ENCODE assay signal across 12 cellular contexts in the genomic region with DNA sequence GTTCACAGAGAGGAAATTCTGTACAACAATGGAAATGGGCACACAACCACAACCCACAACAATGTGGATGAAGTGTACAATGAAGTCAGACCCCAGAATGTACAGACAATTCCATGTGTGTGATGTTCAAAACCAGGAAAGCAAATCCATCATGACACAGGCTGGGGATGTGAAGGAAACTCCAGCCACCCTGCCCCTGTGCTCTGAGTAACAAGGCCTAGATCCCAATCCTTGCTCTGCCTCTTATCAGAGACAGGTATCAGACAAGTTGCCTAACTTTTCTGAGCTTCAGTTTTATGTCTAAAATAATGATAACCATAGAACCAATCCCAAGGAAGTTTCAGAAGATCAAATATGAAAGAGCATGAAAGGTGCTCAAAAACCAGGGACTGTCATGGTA. TPM values are rescaled to one million over a fixed set of nuclear protein-coding genes. Genes with fewer than 3 reads are reported as not detected.
A peak's percentile ranks its signal among the peaks of the same experiment; 100 is the strongest.
DNase-seq lines count a peak whose midpoint lies in the region; ATAC-seq and TF ChIP-seq lines count a peak whose summit lies in the region.
"Had no signal": no experiment of that assay in that cellular context is flagged by ENCODE, and none has a peak within 500 bp of the region (broad histone marks: within the 10 kb centered on the region; RNA-seq: fewer than 3 reads in every experiment).

No MANE protein-coding gene starts in this region.

- no peaks in the 10 kb centered on the region for H3K9me3 Mint-ChIP-seq in Calu3 (ENCODE audit: low read depth, unreplicated experiment)
- H3K9me3 Mint-ChIP-seq in WTC11: no peaks in the 10 kb centered on the region

- TF ChIP-seq POLR2A in heart left ventricle (IDR thresholded peaks at IDR 0.05): no peak

- no peaks in the 10 kb centered on the region for H3K27me3 Mint-ChIP-seq in Calu3 (ENCODE audit: unreplicated experiment)
- H3K27me3 Mint-ChIP-seq in WTC11 (ENCODE audit: low read depth): peaks cover 2% of the 10 kb centered on the region; the same call in 1 of the 2 replicates

- intact Hi-C loops in Calu3 (cut with micrococcal nuclease; ENCODE audit: unreplicated experiment): loop anchor here (5.0 to 10.0 kb wide), 2 partner anchors 73 to 316 kb away; partner anchors contain the start of gene MAP1LC3B
- intact Hi-C loops in heart left ventricle (cut with DNase I): loop anchor here in 7 of 10 donors (5.0 to 10.0 kb wide), 4 partner anchors 43 to 316 kb away; partner anchors contain the start of genes MAP1LC3B (in 3 of the 7) and FBXO31 (in 1 of the 7)
- intact Hi-C loops in head of caudate nucleus (cut with DNase I): loop anchor here (5.0 to 10.0 kb wide), 2 partner anchors 63 to 316 kb away; partner anchors contain the start of gene FBXO31

- POLR2A ChIA-PET in WTC11 (lab: Charles Lee): no interaction called here

- CTCF ChIA-PET in Calu3 (lab: Charles Lee) (interaction anchor here (2.0 kb wide), 1 partner anchor 9 kb away, joined by 5 read pairs; no protein-coding TSS in a partner anchor), WTC11 (lab: Charles Lee) (interaction anchor here (1.5 kb wide), 1 partner anchor 21 kb away, joined by 7 read pairs; no protein-coding TSS in a partner anchor)

- no peaks in the 10 kb centered on the region for H3K4me1 ChIP-seq in iPS-20b (ENCODE audit: insufficient read depth, low read length)
- H3K4me1 ChIP-seq in heart left ventricle: peaks cover 0 to 17% (median 8%) of the 10 kb centered on the region in 12 donors

- H3K27ac ChIP-seq in 22Rv1 (peak overlapping the region; percentile 87; the same call in 1 of the 2 replicates), iPS-20b (ENCODE audit: low read length) (no peak overlapping the region), heart left ventricle (no peak overlapping the region)

- H3K4me3 Mint-ChIP-seq in Calu3 (ENCODE audit: low read depth, unreplicated experiment) (peak overlapping the region; percentile 98), WTC11 (peak overlapping the region; percentile 90)

- H3K4me3 ChIP-seq in iPS-20b (ENCODE audit: low read length) (0 out of 2 replicates have a peak overlapping the region, but pooled peaks have one; percentile 94), heart left ventricle (no peak overlapping the region)

- no peaks in the 10 kb centered on the region for H3K9me3 ChIP-seq in iPS-20b (ENCODE audit: insufficient read depth, low read depth, low read length)
- H3K9me3 ChIP-seq in heart left ventricle: no peaks in the 10 kb centered on the region
- H3K9me3 ChIP-seq: stomach had no signal

- H3K27me3 ChIP-seq in iPS-20b (ENCODE audit: insufficient read depth, low read length): no peaks in the 10 kb centered on the region
- H3K27me3 ChIP-seq in heart left ventricle: no peaks in the 10 kb centered on the region
- H3K27me3 ChIP-seq: stomach had no signal

- ATAC-seq in WTC11: no peak
- no peak for ATAC-seq in heart left ventricle
- ATAC-seq in left lobe of liver: no peak

- H3K27ac Mint-ChIP-seq in Calu3 (ENCODE audit: unreplicated experiment) (peak overlapping the region; percentile 94), WTC11 (no peak overlapping the region)

- no peaks in the 10 kb centered on the region for H3K36me3 ChIP-seq in iPS-20b (ENCODE audit: insufficient read depth, low read depth, low read length)
- H3K36me3 ChIP-seq in heart left ventricle: no peaks in the 10 kb centered on the region

- BruUV-seq in Calu3 (replicated peaks; lab: Mats Ljungman, UMichigan): no TSS peak

- no peak for TF ChIP-seq CTCF in 22Rv1 (IDR thresholded peaks at IDR 0.05)
- no peak for TF ChIP-seq CTCF in Calu3 (IDR thresholded peaks at IDR 0.05; ENCODE audit: unreplicated experiment)
- TF ChIP-seq CTCF in WTC11 (IDR thresholded peaks at IDR 0.05): no peak
- TF ChIP-seq CTCF in heart left ventricle (IDR thresholded peaks at IDR 0.05): no peak

- H3K9ac ChIP-seq in iPS-20b (ENCODE audit: low read depth, low read length): no peak overlapping the region

- H3K4me1 Mint-ChIP-seq in Calu3 (ENCODE audit: low read depth, unreplicated experiment) (peaks cover 14% of the 10 kb centered on the region), WTC11 (peaks cover 9% of the 10 kb centered on the region)

- H3K36me3 Mint-ChIP-seq in Calu3 (ENCODE audit: insufficient read depth, unreplicated experiment) (peaks cover 28% of the 10 kb centered on the region), WTC11 (no peaks in the 10 kb centered on the region)

- DNase-seq in Calu3 (no peak), WTC11 (ENCODE audit: low spot score) (no peak), heart left ventricle (no peak), A172 (ENCODE audit: low spot score) (no peak), left lobe of liver (ENCODE audit: low spot score) (no peak), head of caudate nucleus (no peak)
- DNase-seq: activated CD8-positive, alpha-beta memory T cell treated with anti-CD3 and anti-CD28 coated beads, Interleukin-2, amount 50 U/mL, for 4 hours; Kasumi-1; NCI-H2081; stomach had no signal

TF ChIP-seq in WTC11, 78 proteins besides CTCF, POLR2A, EP300 and RAD21:
- TF ChIP-seq PRRX2 (CRISPR knock-in tag; IDR thresholded peaks at IDR 0.05): no peak
- TF ChIP-seq, protein P1, sequence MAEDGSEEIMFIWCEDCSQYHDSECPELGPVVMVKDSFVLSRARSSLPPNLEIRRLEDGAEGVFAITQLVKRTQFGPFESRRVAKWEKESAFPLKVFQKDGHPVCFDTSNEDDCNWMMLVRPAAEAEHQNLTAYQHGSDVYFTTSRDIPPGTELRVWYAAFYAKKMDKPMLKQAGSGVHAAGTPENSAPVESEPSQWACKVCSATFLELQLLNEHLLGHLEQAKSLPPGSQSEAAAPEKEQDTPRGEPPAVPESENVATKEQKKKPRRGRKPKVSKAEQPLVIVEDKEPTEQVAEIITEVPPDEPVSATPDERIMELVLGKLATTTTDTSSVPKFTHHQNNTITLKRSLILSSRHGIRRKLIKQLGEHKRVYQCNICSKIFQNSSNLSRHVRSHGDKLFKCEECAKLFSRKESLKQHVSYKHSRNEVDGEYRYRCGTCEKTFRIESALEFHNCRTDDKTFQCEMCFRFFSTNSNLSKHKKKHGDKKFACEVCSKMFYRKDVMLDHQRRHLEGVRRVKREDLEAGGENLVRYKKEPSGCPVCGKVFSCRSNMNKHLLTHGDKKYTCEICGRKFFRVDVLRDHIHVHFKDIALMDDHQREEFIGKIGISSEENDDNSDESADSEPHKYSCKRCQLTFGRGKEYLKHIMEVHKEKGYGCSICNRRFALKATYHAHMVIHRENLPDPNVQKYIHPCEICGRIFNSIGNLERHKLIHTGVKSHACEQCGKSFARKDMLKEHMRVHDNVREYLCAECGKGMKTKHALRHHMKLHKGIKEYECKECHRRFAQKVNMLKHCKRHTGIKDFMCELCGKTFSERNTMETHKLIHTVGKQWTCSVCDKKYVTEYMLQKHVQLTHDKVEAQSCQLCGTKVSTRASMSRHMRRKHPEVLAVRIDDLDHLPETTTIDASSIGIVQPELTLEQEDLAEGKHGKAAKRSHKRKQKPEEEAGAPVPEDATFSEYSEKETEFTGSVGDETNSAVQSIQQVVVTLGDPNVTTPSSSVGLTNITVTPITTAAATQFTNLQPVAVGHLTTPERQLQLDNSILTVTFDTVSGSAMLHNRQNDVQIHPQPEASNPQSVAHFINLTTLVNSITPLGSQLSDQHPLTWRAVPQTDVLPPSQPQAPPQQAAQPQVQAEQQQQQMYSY (CRISPR knock-in tag; IDR thresholded peaks at IDR 0.05): 0 out of 2 replicates have a peak, but pooled peaks have one; percentile 15

RNA-seq across cellular contexts. Expression of gene C16orf95, which starts 1.8 kb away (rescaled TPM):
- total RNA-seq in Calu3 (2022): 3.8 and 3.9 TPM in 2 replicates
- total RNA-seq in WTC11 (2021): 5.7 to 7.5 TPM (median 7.1 TPM) in 3 replicates
- total RNA-seq in heart left ventricle: 1 to 10 TPM in 7 of 9 donors, under 1 TPM in 2; 0.91 to 4.5 (median 3.3) TPM
- 1 to 10 TPM; 1.8 to 2.4 TPM for polyA plus RNA-seq in heart left ventricle
- total RNA-seq in A172 (2014; rRNA removed; shearing (Covaris generic)): 18.0 and 22.8 TPM in 2 replicates
- total RNA-seq in left lobe of liver: 5.4 TPM
